ENCODE assay signal across 9 cellular contexts in the genomic region with DNA sequence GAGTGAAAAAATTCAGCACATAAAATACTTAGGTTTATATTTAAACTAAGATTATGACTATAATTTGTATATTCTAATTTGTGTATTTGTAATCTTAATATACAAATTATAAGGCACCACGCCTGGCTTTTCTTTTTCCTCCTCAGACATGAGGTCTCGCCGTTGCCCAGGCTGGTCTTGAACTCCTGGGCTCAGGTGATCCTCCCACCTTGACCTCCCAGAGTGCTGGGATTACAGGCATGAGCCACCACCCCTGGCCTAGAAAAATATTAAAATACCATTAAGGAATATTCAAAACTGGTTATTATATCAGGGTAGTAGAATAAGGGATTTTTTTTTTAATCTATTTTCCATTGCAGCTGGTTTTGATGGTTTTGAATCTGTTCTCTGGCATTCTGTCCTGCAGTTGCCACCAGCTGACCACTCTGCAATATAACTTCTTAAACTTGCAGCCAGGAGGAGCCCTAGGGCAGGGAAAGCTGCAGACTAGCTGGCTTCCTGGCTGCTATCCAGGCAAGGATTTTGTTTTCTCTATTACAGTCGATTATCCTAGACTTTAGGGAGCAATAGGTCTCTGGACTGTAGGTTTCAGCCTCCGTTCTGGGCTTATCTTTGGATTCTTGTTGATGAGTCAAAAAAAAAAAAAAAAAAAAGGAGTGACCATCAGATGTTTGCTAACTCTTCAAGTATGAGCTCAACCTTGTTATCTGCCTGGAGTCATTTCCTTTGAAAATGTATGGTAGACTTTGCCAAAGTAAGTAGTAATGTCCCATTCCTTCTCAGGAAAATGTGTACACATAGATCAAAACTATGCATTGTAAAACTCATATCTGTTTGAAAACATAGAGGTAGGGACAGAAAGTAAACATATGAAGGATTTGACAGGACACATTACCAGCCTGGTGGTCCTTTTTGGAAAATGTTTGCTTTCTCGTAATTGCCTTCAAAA. TPM values are rescaled to one million over a fixed set of nuclear protein-coding genes. Genes with fewer than 3 reads are reported as not detected.
DNase-seq lines count a peak whose midpoint lies in the region; ATAC-seq and TF ChIP-seq lines count a peak whose summit lies in the region.
"Had no signal": no experiment of that assay in that cellular context is flagged by ENCODE, and none has a peak within 500 bp of the region (broad histone marks: within the 10 kb centered on the region; RNA-seq: fewer than 3 reads in every experiment).

No MANE protein-coding gene starts in this region.

- no peak overlapping the region for H3K27ac ChIP-seq in Panc1 (ENCODE audit: low read length)
- H3K27ac ChIP-seq in spleen = peak overlapping the region in 3 of 8 donors; percentile 26 to 53 (median 52)
- H3K27ac ChIP-seq: BLaER1 had no signal

- intact Hi-C loops in Panc1 (cut with micrococcal nuclease; ENCODE audit: unreplicated experiment) = loop anchor here (1.0 to 2.0 kb wide), 2 partner anchors 42 to 55 kb away; no protein-coding TSS in a partner anchor
- intact Hi-C loops in spleen (cut with DNase I; ENCODE audit: low total_unique reads) = loop anchor here (5.0 kb wide), 1 partner anchor 42 kb away; no protein-coding TSS in a partner anchor

- CTCF ChIA-PET in Panc1 (lab: Charles Lee) = interaction anchor here (0.5 to 3.0 kb wide), 29 partner anchors 9 to 476 kb away, joined by 3 to 177 read pairs (median 6); partner anchors contain the start of genes CDC42EP2, DPF2, POLA2 and SIPA1

- in situ Hi-C loops in Panc1 (cut with HindIII; ENCODE audit: low pct_unique_long_range_greater_than_20kb, low sequenced_read_pairs) = no loop called here

- 49 to 68% (median 56%) methylated on average over 6 of the region's 6 CpGs for WGBS in spleen, 5 donors

- DNase-seq in NCI-H1417 (lab: John Stamatoyannopoulos, UW) = peak in 2 of 3 experiments; percentile 15 to 66
- DNase-seq in NCI-H1417 treated with DMSO at 0.1 percent for 48 hours (lab: John Stamatoyannopoulos, UW) = no peak
- DNase-seq in HK-2 (ENCODE audit: unreplicated experiment) = peak; percentile 58
- no peak for DNase-seq in Panc1 (ENCODE audit: low read depth, low spot score)
- DNase-seq in central memory CD4-positive, alpha-beta T cell = peak; percentile 24
- DNase-seq in islet precursor cell = peak; percentile 84
- DNase-seq in spleen = peak; percentile 79

- ATAC-seq in Panc1 (peak; percentile 84), HG03565 (IDR thresholded peaks at IDR 0.05; ENCODE audit: unreplicated experiment) (no peak)

- TF ChIP-seq CTCF in Panc1 (IDR thresholded peaks at IDR 0.05) (peak; percentile 92), spleen (IDR thresholded peaks at IDR 0.05 in 8 of 11, conservative IDR thresholded peaks at IDR 0.05 in 3 of 11) (peak; percentile 36 to 87 (median 75))

- POLR2A ChIA-PET in Panc1 (lab: Charles Lee) = interaction anchor here (0.6 to 2.1 kb wide), 13 partner anchors 9 to 238 kb away, joined by 3 to 21 read pairs (median 8); partner anchors contain the start of gene CDC42EP2

- BruUV-seq in Panc1 (replicated peaks; lab: Mats Ljungman, UMichigan) = no TSS peak

- H3K27me3 ChIP-seq in Panc1 (ENCODE audit: control insufficient read depth, insufficient read depth, low read length) = no peaks in the 10 kb centered on the region
- no peaks in the 10 kb centered on the region for H3K27me3 ChIP-seq in spleen (replicated peaks in 1 of 7)
- H3K27me3 ChIP-seq: BLaER1 had no signal

- H3K4me1 ChIP-seq in Panc1 (ENCODE audit: control insufficient read depth, insufficient read depth, low read length) (peaks cover 18% of the 10 kb centered on the region; the same call in 1 of the 2 replicates), spleen (peaks cover under 1 to 35% (median 18%) of the 10 kb centered on the region in 6 donors)

- no peaks in the 10 kb centered on the region for H3K9me3 ChIP-seq in Panc1 (ENCODE audit: control insufficient read depth, insufficient read depth, low read depth, low read length)
- no peaks in the 10 kb centered on the region for H3K9me3 ChIP-seq in spleen
- H3K9me3 ChIP-seq: BLaER1 had no signal

- TF ChIP-seq POLR2A in spleen (IDR thresholded peaks at IDR 0.05) = no peak

- H3K36me3 ChIP-seq in Panc1 (ENCODE audit: control insufficient read depth, insufficient read depth, low read length) (peaks cover 5% of the 10 kb centered on the region; the same call in 1 of the 2 replicates), spleen (peaks cover 0 to 73% (median 38%) of the 10 kb centered on the region in 6 donors)

- no peak overlapping the region for H3K4me3 ChIP-seq in Panc1 (ENCODE audit: low read depth in 2 of 2, low read length in 2 of 2)
- no peak overlapping the region for H3K4me3 ChIP-seq in spleen
- H3K4me3 ChIP-seq: BLaER1 had no signal

RNA-seq across cellular contexts. Expression of gene POLA2, which starts 13.2 kb away (rescaled TPM):
- total RNA-seq in Panc1 (2021; ENCODE audit: unreplicated experiment) (39.0 TPM), spleen (10 to 100 TPM; 10.6 to 25.9 (median 19.1) TPM)
- 31.1 TPM for polyA plus RNA-seq in Panc1 (2012; ENCODE audit: insufficient read length)
- polyA plus RNA-seq in spleen = 10 to 100 TPM in 2 of 3 donors, 1 to 10 TPM in 1; 9.0 to 12.2 (median 10.7) TPM

RNA-seq across cellular contexts. Expression of gene CDC42EP2, which starts 39.7 kb away (rescaled TPM):
- 8.1 TPM for total RNA-seq in Panc1 (2021; ENCODE audit: unreplicated experiment)
- polyA plus RNA-seq in Panc1 (2012; ENCODE audit: insufficient read length) = 8.7 TPM
- 10 to 100 TPM; 14.5 to 48.0 (median 26.4) TPM for total RNA-seq in spleen
- 10 to 100 TPM in 1 of 3 donors, 1 to 10 TPM in 2; 4.2 to 13.4 (median 7.1) TPM for polyA plus RNA-seq in spleen

RNA-seq across cellular contexts. Expression of gene DPF2, which starts 58.6 kb away (rescaled TPM):
- total RNA-seq in Panc1 (2021; ENCODE audit: unreplicated experiment) (97.0 TPM), spleen (10 to 100 TPM; 35.7 to 67.0 (median 51.5) TPM)
- 58.8 TPM for polyA plus RNA-seq in Panc1 (2012; ENCODE audit: insufficient read length)
- 10 to 100 TPM; 20.5 to 27.2 (median 24.3) TPM for polyA plus RNA-seq in spleen

Comparison
In these comparisons a context has a peak if more than half of its experiments do, and no peak if none do; other contexts are left out.
1. DNase-seq: peak in NCI-H1417 (2 of 3), HK-2 (single experiment), central memory CD4-positive, alpha-beta T cell (single experiment), islet precursor cell (single experiment) and spleen (single experiment); none in NCI-H1417 treated with DMSO at 0.1 percent for 48 hours (single experiment) and Panc1 (single experiment).